In genomic region chr3:6935964-6936363, GRCh38 we compare ENCODE assay signal across 23 cellular contexts.
"Had no signal": no experiment of that assay in that cellular context is flagged by ENCODE, and none has a peak within 500 bp of the region (broad histone marks: within the 10 kb centered on the region; RNA-seq: fewer than 3 reads in every experiment).

No MANE protein-coding gene starts in this region.

- DNase-seq: KBM-7; MV-4-11; NCI-H1048; NCI-H1105; NCI-H1417; NCI-H1436 treated with DMSO at 0.1 percent for 48 hours; NCI-H187; NCI-H2029; NCI-H2081 treated with DMSO at 0.1 percent for 48 hours; NCI-H2171; NCI-H226; NCI-H446; NCI-H510A; NCI-H524 treated with DMSO at 0.1 percent for 48 hours; NCI-H774; NK-92 treated with Interleukin-12 subunit alpha and Interleukin-12 subunit beta, amount 100 ng/mL, for 24 hours; PC-3; SHP77; T-helper 1 cell had no signal

- H3K27ac ChIP-seq: HL-60, RWPE1 had no signal

- ATAC-seq: Panc1, PC-3, SK-N-SH treated with all-trans-retinoic acid at 6 μM for 48 hours had no signal
